1 cellular context compared by ENCODE assay signal in the genomic region with DNA sequence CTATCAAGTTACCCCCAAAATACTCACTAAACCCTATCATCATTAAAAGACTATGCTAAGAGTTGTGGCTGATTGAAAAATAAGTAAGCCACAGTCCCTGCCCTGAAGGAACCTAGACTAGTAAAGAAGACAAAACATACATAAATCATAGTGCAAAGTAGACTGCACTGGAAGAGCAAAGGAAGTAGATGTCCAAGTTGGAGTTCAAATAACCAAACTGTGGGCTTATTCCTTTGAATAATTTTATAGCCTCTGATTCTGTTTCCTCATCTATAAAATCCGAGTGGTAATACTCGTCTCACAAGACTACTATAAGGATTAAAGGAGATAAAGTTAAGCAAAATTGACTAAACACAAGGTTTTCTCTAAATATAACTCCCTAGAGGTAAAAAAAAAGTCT.
TF ChIP-seq lines count a peak whose summit lies in the region.

No MANE protein-coding gene starts in this region.

TF ChIP-seq in HepG2, 621 proteins besides CTCF, POLR2A, EP300 and RAD21 (continued from another document):
- TF ChIP-seq, protein P1, sequence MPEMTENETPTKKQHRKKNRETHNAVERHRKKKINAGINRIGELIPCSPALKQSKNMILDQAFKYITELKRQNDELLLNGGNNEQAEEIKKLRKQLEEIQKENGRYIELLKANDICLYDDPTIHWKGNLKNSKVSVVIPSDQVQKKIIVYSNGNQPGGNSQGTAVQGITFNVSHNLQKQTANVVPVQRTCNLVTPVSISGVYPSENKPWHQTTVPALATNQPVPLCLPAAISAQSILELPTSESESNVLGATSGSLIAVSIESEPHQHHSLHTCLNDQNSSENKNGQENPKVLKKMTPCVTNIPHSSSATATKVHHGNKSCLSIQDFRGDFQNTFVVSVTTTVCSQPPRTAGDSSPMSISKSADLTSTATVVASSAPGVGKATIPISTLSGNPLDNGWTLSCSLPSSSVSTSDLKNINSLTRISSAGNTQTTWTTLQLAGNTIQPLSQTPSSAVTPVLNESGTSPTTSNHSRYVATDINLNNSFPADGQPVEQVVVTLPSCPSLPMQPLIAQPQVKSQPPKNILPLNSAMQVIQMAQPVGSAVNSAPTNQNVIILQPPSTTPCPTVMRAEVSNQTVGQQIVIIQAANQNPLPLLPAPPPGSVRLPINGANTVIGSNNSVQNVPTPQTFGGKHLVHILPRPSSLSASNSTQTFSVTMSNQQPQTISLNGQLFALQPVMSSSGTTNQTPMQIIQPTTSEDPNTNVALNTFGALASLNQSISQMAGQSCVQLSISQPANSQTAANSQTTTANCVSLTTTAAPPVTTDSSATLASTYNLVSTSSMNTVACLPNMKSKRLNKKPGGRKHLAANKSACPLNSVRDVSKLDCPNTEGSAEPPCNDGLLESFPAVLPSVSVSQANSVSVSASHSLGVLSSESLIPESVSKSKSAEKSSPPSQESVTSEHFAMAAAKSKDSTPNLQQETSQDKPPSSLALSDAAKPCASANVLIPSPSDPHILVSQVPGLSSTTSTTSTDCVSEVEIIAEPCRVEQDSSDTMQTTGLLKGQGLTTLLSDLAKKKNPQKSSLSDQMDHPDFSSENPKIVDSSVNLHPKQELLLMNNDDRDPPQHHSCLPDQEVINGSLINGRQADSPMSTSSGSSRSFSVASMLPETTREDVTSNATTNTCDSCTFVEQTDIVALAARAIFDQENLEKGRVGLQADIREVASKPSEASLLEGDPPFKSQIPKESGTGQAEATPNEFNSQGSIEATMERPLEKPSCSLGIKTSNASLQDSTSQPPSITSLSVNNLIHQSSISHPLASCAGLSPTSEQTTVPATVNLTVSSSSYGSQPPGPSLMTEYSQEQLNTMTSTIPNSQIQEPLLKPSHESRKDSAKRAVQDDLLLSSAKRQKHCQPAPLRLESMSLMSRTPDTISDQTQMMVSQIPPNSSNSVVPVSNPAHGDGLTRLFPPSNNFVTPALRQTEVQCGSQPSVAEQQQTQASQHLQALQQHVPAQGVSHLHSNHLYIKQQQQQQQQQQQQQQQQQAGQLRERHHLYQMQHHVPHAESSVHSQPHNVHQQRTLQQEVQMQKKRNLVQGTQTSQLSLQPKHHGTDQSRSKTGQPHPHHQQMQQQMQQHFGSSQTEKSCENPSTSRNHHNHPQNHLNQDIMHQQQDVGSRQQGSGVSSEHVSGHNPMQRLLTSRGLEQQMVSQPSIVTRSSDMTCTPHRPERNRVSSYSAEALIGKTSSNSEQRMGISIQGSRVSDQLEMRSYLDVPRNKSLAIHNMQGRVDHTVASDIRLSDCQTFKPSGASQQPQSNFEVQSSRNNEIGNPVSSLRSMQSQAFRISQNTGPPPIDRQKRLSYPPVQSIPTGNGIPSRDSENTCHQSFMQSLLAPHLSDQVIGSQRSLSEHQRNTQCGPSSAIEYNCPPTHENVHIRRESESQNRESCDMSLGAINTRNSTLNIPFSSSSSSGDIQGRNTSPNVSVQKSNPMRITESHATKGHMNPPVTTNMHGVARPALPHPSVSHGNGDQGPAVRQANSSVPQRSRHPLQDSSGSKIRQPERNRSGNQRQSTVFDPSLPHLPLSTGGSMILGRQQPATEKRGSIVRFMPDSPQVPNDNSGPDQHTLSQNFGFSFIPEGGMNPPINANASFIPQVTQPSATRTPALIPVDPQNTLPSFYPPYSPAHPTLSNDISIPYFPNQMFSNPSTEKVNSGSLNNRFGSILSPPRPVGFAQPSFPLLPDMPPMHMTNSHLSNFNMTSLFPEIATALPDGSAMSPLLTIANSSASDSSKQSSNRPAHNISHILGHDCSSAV (CRISPR knock-in tag; IDR thresholded peaks at IDR 0.05; ENCODE audit: borderline replicate concordance), result no peak
- TF ChIP-seq JUND (CRISPR knock-in tag; IDR thresholded peaks at IDR 0.05) (no peak), NFYC (CRISPR knock-in tag; IDR thresholded peaks at IDR 0.05) (no peak), ZNF652 (CRISPR knock-in tag; IDR thresholded peaks at IDR 0.05; ENCODE audit: borderline replicate concordance, low read depth) (no peak), ZNF550 (CRISPR knock-in tag; IDR thresholded peaks at IDR 0.05; ENCODE audit: borderline replicate concordance) (no peak), SOX6 (IDR thresholded peaks at IDR 0.05) (no peak), SOX6 (CRISPR knock-in tag; IDR thresholded peaks at IDR 0.05) (no peak), ZEB1 (IDR thresholded peaks at IDR 0.05; ENCODE audit: insufficient replicate concordance, low read depth) (no peak), MATR3 (CRISPR knock-in tag; IDR thresholded peaks at IDR 0.05) (no peak), DR1 (CRISPR knock-in tag; IDR thresholded peaks at IDR 0.05) (no peak), MZF1 (CRISPR knock-in tag; IDR thresholded peaks at IDR 0.05; ENCODE audit: borderline replicate concordance) (no peak)
- TF ChIP-seq, protein P2, sequence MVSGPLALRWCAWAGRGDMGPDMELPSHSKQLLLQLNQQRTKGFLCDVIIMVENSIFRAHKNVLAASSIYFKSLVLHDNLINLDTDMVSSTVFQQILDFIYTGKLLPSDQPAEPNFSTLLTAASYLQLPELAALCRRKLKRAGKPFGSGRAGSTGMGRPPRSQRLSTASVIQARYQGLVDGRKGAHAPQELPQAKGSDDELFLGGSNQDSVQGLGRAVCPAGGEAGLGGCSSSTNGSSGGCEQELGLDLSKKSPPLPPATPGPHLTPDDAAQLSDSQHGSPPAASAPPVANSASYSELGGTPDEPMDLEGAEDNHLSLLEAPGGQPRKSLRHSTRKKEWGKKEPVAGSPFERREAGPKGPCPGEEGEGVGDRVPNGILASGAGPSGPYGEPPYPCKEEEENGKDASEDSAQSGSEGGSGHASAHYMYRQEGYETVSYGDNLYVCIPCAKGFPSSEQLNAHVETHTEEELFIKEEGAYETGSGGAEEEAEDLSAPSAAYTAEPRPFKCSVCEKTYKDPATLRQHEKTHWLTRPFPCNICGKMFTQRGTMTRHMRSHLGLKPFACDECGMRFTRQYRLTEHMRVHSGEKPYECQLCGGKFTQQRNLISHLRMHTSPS (CRISPR knock-in tag; IDR thresholded peaks at IDR 0.05; ENCODE audit: low read depth), result no peak
- TF ChIP-seq, protein P3, sequence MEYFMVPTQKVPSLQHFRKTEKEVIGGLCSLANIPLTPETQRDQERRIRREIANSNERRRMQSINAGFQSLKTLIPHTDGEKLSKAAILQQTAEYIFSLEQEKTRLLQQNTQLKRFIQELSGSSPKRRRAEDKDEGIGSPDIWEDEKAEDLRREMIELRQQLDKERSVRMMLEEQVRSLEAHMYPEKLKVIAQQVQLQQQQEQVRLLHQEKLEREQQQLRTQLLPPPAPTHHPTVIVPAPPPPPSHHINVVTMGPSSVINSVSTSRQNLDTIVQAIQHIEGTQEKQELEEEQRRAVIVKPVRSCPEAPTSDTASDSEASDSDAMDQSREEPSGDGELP (IDR thresholded peaks at IDR 0.05; ENCODE audit: borderline replicate concordance, low read depth), result no peak
TF ChIP-seq in HepG2: peak in this region for 0.
